ENCODE assay signal across 1 cellular context in the genomic region with DNA sequence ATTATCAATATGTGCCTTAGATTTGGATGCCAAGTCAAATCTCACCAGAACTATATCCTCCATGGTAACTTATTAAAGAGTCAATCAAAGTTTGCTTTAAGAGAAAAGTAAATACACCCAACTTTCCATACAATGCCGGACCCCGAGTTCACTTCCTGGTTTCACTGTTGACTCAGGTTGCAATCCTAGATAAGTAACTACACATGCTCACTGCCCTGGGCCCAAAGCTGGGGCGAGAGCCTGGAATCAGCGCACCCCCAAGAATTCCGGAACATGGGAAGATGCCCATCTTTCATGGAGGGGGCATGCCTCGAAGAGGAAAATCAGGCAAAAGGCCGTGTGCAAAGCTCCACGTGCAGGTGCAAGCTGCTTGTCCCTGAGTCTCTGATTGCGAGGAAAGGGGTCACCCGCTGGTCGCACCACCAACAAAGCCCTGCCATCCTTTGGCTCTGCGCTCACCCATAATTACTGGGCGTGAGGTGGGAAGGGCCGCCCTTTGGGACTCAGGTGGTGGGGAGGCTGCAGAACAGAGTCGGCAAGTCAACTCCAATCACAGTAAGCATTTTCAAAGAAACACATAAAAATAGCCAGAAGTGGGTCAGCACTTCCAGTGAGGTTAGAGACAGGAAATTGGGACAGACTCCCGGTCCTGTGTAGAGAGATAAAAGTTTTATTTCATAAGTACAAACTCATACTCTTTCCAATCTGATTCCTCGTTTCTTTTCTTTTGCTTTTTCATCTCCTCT.
TF ChIP-seq lines count a peak whose summit lies in the region.

No MANE protein-coding gene starts in this region.

TF ChIP-seq in K562, 482 proteins besides CTCF, POLR2A, EP300 and RAD21 (continued from another document and continues in another):
- TF ChIP-seq, protein P1, sequence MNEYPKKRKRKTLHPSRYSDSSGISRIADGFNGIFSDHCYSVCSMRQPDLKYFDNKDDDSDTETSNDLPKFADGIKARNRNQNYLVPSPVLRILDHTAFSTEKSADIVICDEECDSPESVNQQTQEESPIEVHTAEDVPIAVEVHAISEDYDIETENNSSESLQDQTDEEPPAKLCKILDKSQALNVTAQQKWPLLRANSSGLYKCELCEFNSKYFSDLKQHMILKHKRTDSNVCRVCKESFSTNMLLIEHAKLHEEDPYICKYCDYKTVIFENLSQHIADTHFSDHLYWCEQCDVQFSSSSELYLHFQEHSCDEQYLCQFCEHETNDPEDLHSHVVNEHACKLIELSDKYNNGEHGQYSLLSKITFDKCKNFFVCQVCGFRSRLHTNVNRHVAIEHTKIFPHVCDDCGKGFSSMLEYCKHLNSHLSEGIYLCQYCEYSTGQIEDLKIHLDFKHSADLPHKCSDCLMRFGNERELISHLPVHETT (CRISPR knock-in tag; conservative IDR thresholded peaks at IDR 0.05 in 1 of 2, IDR thresholded peaks at IDR 0.05 in 1 of 2), result peak in 1 of 2 experiments; percentile 87; a peak in 2 of 4 replicates
- peak; percentile 48 for TF ChIP-seq SOX6 (IDR thresholded peaks at IDR 0.05)
- TF ChIP-seq NR4A1 (CRISPR knock-in tag; IDR thresholded peaks at IDR 0.05), result 0 out of 2 replicates have a peak, but pooled peaks have one; percentile 17
- TF ChIP-seq NR4A1 (tag; IDR thresholded peaks at IDR 0.05), result peak; percentile 36; the same call in 1 of the 2 replicates
- peak; percentile 56; the same call in 1 of the 2 replicates for TF ChIP-seq SMARCE1 (IDR thresholded peaks at IDR 0.05)
- TF ChIP-seq CAMTA2 (CRISPR knock-in tag; conservative IDR thresholded peaks at IDR 0.05), result peak; percentile 83; the same call in 1 of the 2 replicates
- peak; percentile 66; the same call in 1 of the 2 replicates for TF ChIP-seq MTA3 (IDR thresholded peaks at IDR 0.05; ENCODE audit: borderline replicate concordance)
- no peak for TF ChIP-seq KLF6 (CRISPR knock-in tag; IDR thresholded peaks at IDR 0.05; ENCODE audit: borderline replicate concordance)
- TF ChIP-seq, protein P2, sequence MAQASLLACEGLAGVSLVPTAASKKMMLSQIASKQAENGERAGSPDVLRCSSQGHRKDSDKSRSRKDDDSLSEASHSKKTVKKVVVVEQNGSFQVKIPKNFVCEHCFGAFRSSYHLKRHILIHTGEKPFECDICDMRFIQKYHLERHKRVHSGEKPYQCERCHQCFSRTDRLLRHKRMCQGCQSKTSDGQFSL (CRISPR knock-in tag; IDR thresholded peaks at IDR 0.05), result peak; percentile 49; the same call in 1 of the 2 replicates
- TF ChIP-seq, protein P2 (tag; IDR thresholded peaks at IDR 0.05), result peak; percentile 30 to 46; a peak in 1 of 4 replicates
- TF ChIP-seq TEAD2 (tag; IDR thresholded peaks at IDR 0.05), result peak; percentile 57; the same call in 1 of the 2 replicates
- peak; percentile 52; the same call in 1 of the 2 replicates for TF ChIP-seq NFXL1 (CRISPR knock-in tag; IDR thresholded peaks at IDR 0.05)
- peak; percentile 38; the same call in 1 of the 2 replicates for TF ChIP-seq ZNF75A (CRISPR knock-in tag; IDR thresholded peaks at IDR 0.05)
- peak; percentile 59; the same call in 1 of the 2 replicates for TF ChIP-seq LEF1 (IDR thresholded peaks at IDR 0.05)
- TF ChIP-seq, protein P3, sequence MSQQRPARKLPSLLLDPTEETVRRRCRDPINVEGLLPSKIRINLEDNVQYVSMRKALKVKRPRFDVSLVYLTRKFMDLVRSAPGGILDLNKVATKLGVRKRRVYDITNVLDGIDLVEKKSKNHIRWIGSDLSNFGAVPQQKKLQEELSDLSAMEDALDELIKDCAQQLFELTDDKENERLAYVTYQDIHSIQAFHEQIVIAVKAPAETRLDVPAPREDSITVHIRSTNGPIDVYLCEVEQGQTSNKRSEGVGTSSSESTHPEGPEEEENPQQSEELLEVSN (IDR thresholded peaks at IDR 0.05; ENCODE audit: borderline replicate concordance in 1 of 2, extremely low read depth in 1 of 2, insufficient read depth in 1 of 2, insufficient read length in 1 of 2, low read depth in 1 of 2, low read length in 1 of 2, poor library complexity in 1 of 2, severe bottlenecking in 1 of 2), result peak in 1 of 2 experiments; percentile 27
- TF ChIP-seq, protein P4, sequence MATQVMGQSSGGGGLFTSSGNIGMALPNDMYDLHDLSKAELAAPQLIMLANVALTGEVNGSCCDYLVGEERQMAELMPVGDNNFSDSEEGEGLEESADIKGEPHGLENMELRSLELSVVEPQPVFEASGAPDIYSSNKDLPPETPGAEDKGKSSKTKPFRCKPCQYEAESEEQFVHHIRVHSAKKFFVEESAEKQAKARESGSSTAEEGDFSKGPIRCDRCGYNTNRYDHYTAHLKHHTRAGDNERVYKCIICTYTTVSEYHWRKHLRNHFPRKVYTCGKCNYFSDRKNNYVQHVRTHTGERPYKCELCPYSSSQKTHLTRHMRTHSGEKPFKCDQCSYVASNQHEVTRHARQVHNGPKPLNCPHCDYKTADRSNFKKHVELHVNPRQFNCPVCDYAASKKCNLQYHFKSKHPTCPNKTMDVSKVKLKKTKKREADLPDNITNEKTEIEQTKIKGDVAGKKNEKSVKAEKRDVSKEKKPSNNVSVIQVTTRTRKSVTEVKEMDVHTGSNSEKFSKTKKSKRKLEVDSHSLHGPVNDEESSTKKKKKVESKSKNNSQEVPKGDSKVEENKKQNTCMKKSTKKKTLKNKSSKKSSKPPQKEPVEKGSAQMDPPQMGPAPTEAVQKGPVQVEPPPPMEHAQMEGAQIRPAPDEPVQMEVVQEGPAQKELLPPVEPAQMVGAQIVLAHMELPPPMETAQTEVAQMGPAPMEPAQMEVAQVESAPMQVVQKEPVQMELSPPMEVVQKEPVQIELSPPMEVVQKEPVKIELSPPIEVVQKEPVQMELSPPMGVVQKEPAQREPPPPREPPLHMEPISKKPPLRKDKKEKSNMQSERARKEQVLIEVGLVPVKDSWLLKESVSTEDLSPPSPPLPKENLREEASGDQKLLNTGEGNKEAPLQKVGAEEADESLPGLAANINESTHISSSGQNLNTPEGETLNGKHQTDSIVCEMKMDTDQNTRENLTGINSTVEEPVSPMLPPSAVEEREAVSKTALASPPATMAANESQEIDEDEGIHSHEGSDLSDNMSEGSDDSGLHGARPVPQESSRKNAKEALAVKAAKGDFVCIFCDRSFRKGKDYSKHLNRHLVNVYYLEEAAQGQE (CRISPR knock-in tag; IDR thresholded peaks at IDR 0.05; ENCODE audit: low read depth), result 0 out of 2 replicates have a peak, but pooled peaks have one; percentile 34
- peak; percentile 77 for TF ChIP-seq SMAD4 (CRISPR knock-in tag; conservative IDR thresholded peaks at IDR 0.05)
- TF ChIP-seq, protein P5, sequence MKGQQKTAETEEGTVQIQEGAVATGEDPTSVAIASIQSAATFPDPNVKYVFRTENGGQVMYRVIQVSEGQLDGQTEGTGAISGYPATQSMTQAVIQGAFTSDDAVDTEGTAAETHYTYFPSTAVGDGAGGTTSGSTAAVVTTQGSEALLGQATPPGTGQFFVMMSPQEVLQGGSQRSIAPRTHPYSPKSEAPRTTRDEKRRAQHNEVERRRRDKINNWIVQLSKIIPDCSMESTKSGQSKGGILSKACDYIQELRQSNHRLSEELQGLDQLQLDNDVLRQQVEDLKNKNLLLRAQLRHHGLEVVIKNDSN (CRISPR knock-in tag; IDR thresholded peaks at IDR 0.05), result peak; percentile 36; the same call in 1 of the 2 replicates
- 0 out of 2 replicates have a peak, but pooled peaks have one; percentile 8 for TF ChIP-seq ZNF311 (CRISPR knock-in tag; IDR thresholded peaks at IDR 0.05)
- peak; percentile 44; the same call in 1 of the 2 replicates for TF ChIP-seq SMARCA4 (IDR thresholded peaks at IDR 0.05)
- 0 out of 2 replicates have a peak, but pooled peaks have one; percentile 34 for TF ChIP-seq PHB (CRISPR knock-in tag; IDR thresholded peaks at IDR 0.05)
- peak; percentile 52; the same call in 1 of the 2 replicates for TF ChIP-seq CREM (IDR thresholded peaks at IDR 0.05; ENCODE audit: low read depth)
- TF ChIP-seq PURB (CRISPR knock-in tag; IDR thresholded peaks at IDR 0.05; ENCODE audit: low read depth), result no peak
- peak; percentile 89 for TF ChIP-seq L3MBTL2 (IDR thresholded peaks at IDR 0.05)
- TF ChIP-seq, protein P6, sequence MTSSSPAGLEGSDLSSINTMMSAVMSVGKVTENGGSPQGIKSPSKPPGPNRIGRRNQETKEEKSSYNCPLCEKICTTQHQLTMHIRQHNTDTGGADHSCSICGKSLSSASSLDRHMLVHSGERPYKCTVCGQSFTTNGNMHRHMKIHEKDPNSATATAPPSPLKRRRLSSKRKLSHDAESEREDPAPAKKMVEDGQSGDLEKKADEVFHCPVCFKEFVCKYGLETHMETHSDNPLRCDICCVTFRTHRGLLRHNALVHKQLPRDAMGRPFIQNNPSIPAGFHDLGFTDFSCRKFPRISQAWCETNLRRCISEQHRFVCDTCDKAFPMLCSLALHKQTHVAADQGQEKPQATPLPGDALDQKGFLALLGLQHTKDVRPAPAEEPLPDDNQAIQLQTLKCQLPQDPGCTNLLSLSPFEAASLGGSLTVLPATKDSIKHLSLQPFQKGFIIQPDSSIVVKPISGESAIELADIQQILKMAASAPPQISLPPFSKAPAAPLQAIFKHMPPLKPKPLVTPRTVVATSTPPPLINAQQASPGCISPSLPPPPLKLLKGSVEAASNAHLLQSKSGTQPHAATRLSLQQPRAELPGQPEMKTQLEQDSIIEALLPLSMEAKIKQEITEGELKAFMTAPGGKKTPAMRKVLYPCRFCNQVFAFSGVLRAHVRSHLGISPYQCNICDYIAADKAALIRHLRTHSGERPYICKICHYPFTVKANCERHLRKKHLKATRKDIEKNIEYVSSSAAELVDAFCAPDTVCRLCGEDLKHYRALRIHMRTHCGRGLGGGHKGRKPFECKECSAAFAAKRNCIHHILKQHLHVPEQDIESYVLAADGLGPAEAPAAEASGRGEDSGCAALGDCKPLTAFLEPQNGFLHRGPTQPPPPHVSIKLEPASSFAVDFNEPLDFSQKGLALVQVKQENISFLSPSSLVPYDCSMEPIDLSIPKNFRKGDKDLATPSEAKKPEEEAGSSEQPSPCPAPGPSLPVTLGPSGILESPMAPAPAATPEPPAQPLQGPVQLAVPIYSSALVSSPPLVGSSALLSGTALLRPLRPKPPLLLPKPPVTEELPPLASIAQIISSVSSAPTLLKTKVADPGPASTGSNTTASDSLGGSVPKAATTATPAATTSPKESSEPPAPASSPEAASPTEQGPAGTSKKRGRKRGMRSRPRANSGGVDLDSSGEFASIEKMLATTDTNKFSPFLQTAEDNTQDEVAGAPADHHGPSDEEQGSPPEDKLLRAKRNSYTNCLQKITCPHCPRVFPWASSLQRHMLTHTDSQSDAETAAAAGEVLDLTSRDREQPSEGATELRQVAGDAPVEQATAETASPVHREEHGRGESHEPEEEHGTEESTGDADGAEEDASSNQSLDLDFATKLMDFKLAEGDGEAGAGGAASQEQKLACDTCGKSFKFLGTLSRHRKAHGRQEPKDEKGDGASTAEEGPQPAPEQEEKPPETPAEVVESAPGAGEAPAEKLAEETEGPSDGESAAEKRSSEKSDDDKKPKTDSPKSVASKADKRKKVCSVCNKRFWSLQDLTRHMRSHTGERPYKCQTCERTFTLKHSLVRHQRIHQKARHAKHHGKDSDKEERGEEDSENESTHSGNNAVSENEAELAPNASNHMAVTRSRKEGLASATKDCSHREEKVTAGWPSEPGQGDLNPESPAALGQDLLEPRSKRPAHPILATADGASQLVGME (CRISPR knock-in tag; IDR thresholded peaks at IDR 0.05), result 0 out of 2 replicates have a peak, but pooled peaks have one; percentile 37
- TF ChIP-seq, protein P7, sequence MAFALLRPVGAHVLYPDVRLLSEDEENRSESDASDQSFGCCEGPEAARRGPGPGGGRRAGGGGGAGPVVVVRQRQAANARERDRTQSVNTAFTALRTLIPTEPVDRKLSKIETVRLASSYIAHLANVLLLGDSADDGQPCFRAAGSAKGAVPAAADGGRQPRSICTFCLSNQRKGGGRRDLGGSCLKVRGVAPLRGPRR (CRISPR knock-in tag; IDR thresholded peaks at IDR 0.05), result peak; percentile 44; the same call in 1 of the 2 replicates
- TF ChIP-seq, protein P8, sequence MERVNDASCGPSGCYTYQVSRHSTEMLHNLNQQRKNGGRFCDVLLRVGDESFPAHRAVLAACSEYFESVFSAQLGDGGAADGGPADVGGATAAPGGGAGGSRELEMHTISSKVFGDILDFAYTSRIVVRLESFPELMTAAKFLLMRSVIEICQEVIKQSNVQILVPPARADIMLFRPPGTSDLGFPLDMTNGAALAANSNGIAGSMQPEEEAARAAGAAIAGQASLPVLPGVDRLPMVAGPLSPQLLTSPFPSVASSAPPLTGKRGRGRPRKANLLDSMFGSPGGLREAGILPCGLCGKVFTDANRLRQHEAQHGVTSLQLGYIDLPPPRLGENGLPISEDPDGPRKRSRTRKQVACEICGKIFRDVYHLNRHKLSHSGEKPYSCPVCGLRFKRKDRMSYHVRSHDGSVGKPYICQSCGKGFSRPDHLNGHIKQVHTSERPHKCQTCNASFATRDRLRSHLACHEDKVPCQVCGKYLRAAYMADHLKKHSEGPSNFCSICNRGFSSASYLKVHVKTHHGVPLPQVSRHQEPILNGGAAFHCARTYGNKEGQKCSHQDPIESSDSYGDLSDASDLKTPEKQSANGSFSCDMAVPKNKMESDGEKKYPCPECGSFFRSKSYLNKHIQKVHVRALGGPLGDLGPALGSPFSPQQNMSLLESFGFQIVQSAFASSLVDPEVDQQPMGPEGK (CRISPR knock-in tag; IDR thresholded peaks at IDR 0.05; ENCODE audit: borderline replicate concordance), result 0 out of 2 replicates have a peak, but pooled peaks have one; percentile 43
- TF ChIP-seq ZBTB17 (CRISPR knock-in tag; IDR thresholded peaks at IDR 0.05), result peak; percentile 76
- 0 out of 2 replicates have a peak, but pooled peaks have one; percentile 19 for TF ChIP-seq ZNF561 (CRISPR knock-in tag; conservative IDR thresholded peaks at IDR 0.05)
- 0 out of 2 replicates have a peak, but pooled peaks have one; percentile 39 for TF ChIP-seq GTF2A2 (tag; IDR thresholded peaks at IDR 0.05)
- TF ChIP-seq, protein P9, sequence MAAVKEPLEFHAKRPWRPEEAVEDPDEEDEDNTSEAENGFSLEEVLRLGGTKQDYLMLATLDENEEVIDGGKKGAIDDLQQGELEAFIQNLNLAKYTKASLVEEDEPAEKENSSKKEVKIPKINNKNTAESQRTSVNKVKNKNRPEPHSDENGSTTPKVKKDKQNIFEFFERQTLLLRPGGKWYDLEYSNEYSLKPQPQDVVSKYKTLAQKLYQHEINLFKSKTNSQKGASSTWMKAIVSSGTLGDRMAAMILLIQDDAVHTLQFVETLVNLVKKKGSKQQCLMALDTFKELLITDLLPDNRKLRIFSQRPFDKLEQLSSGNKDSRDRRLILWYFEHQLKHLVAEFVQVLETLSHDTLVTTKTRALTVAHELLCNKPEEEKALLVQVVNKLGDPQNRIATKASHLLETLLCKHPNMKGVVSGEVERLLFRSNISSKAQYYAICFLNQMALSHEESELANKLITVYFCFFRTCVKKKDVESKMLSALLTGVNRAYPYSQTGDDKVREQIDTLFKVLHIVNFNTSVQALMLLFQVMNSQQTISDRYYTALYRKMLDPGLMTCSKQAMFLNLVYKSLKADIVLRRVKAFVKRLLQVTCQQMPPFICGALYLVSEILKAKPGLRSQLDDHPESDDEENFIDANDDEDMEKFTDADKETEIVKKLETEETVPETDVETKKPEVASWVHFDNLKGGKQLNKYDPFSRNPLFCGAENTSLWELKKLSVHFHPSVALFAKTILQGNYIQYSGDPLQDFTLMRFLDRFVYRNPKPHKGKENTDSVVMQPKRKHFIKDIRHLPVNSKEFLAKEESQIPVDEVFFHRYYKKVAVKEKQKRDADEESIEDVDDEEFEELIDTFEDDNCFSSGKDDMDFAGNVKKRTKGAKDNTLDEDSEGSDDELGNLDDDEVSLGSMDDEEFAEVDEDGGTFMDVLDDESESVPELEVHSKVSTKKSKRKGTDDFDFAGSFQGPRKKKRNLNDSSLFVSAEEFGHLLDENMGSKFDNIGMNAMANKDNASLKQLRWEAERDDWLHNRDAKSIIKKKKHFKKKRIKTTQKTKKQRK (IDR thresholded peaks at IDR 0.05; ENCODE audit: borderline replicate concordance, low read depth, low read length), result no peak
- 0 out of 2 replicates have a peak, but pooled peaks have one; percentile 37 for TF ChIP-seq ZNF197 (CRISPR knock-in tag; IDR thresholded peaks at IDR 0.05; ENCODE audit: low read depth)
- TF ChIP-seq ZNF644 (tag; IDR thresholded peaks at IDR 0.05; ENCODE audit: low read depth), result no peak
